Comparison of ENCODE assay signal across 25 cellular contexts in genomic region chr2:72126186-72127100, GRCh38. TPM values are rescaled to one million over a fixed set of nuclear protein-coding genes. Genes with fewer than 3 reads are reported as not detected.
DNase-seq lines count a peak whose midpoint lies in the region; ATAC-seq and TF ChIP-seq lines count a peak whose summit lies in the region.
"Had no signal": no experiment of that assay in that cellular context is flagged by ENCODE, and none has a peak within 500 bp of the region (broad histone marks: within the 10 kb centered on the region; RNA-seq: fewer than 3 reads in every experiment).

No MANE protein-coding gene starts in this region.

- DNase-seq in CD14-positive monocyte (ENCODE audit: low spot score) (peak; percentile 27), omental fat pad (ENCODE audit: low spot score) (peak; percentile 7), NCI-H524 (lab: John Stamatoyannopoulos, UW) (no peak), NCI-H1930 (lab: John Stamatoyannopoulos, UW) (no peak), mucosa of descending colon (no peak), nucleus accumbens (lab: John Stamatoyannopoulos, UW) (no peak)
- DNase-seq in Jurkat, Clone E6-1 (ENCODE audit: low read depth, low spot score), result peak; percentile 62
- DNase-seq in activated CD8-positive, alpha-beta memory T cell treated with anti-CD3 and anti-CD28 coated beads, Interleukin-2, amount 10 ng/mL, durations not matched to agents 7 days and 5 days, result peak; percentile 3
- DNase-seq: activated CD4-positive, alpha-beta T cell treated with anti-CD3 and anti-CD28 coated beads, Interleukin-2, amount 50 U/mL, for 4 hours; CD4-positive, alpha-beta memory T cell; DMS79; effector memory CD4-positive, alpha-beta T cell; GOT3; Karpas-422; kidney glomerular epithelial cell; mesenchymal stem cell; NCI-H1417; NCI-H2171; SHP77; upper lobe of right lung had no signal

- H3K4me1 Mint-ChIP-seq in CD14-positive monocyte, result no peaks in the 10 kb centered on the region
- H3K4me1 Mint-ChIP-seq in activated CD8-positive, alpha-beta memory T cell treated with anti-CD3 and anti-CD28 coated beads, Interleukin-2, amount 10 ng/mL, durations not matched to agents 7 days and 5 days, result no peaks in the 10 kb centered on the region
- H3K4me1 Mint-ChIP-seq: activated naive CD4-positive, alpha-beta T cell treated with anti-CD3 and anti-CD28 coated beads, Interleukin-2, amount 50 U/mL, for 24 hours; CD4-positive, alpha-beta memory T cell had no signal

- intact Hi-C loops in CD14-positive monocyte (cut with micrococcal nuclease), result no loop called here
- intact Hi-C loops in mucosa of descending colon (cut with DNase I, micrococcal nuclease), result no loop called here

- peaks cover 0 to 5% (median 3%) of the 10 kb centered on the region in 7 donors for H3K9me3 Mint-ChIP-seq in CD14-positive monocyte
- no peaks in the 10 kb centered on the region for H3K9me3 Mint-ChIP-seq in activated CD8-positive, alpha-beta memory T cell treated with anti-CD3 and anti-CD28 coated beads, Interleukin-2, amount 10 ng/mL, durations not matched to agents 7 days and 5 days (ENCODE audit: low read depth)

- no peak overlapping the region for H3K4me3 ChIP-seq in Jurkat, Clone E6-1 (ENCODE audit: low read length)
- no peak overlapping the region for H3K4me3 ChIP-seq in mucosa of descending colon
- H3K4me3 ChIP-seq: upper lobe of right lung had no signal

- H3K4me1 ChIP-seq in mucosa of descending colon (ENCODE audit: low read depth), result no peaks in the 10 kb centered on the region
- H3K4me1 ChIP-seq: upper lobe of right lung had no signal

- TF ChIP-seq CTCF in CD14-positive monocyte (IDR thresholded peaks at IDR 0.05) (no peak), omental fat pad (IDR thresholded peaks at IDR 0.05) (no peak), mucosa of descending colon (IDR thresholded peaks at IDR 0.05) (no peak)

- no peak for ATAC-seq in activated CD8-positive, alpha-beta memory T cell treated with anti-CD3 and anti-CD28 coated beads, Interleukin-2, amount 10 ng/mL, durations not matched to agents 7 days and 5 days
- no peak for ATAC-seq in omental fat pad (ENCODE audit: low FRiP score)
- ATAC-seq in mucosa of descending colon, result no peak
- ATAC-seq: activated T-cell treated with anti-CD3 and anti-CD28 coated beads, Interleukin-2, amount 50 U/mL, for 4 hours; upper lobe of right lung had no signal

- no peaks in the 10 kb centered on the region for H3K36me3 ChIP-seq in mucosa of descending colon (ENCODE audit: low read depth)
- H3K36me3 ChIP-seq: upper lobe of right lung had no signal

- no peaks in the 10 kb centered on the region for H3K9me3 ChIP-seq in mucosa of descending colon
- H3K9me3 ChIP-seq: upper lobe of right lung had no signal

- CTCF ChIA-PET in activated CD8-positive, alpha-beta memory T cell treated with anti-CD3 and anti-CD28 coated beads, Interleukin-2, amount 10 ng/mL, durations not matched to agents 7 days and 5 days (lab: Charles Lee), result no interaction called here

- no peaks in the 10 kb centered on the region for H3K36me3 Mint-ChIP-seq in CD14-positive monocyte
- no peaks in the 10 kb centered on the region for H3K36me3 Mint-ChIP-seq in activated CD8-positive, alpha-beta memory T cell treated with anti-CD3 and anti-CD28 coated beads, Interleukin-2, amount 10 ng/mL, durations not matched to agents 7 days and 5 days
- H3K36me3 Mint-ChIP-seq: activated naive CD4-positive, alpha-beta T cell treated with anti-CD3 and anti-CD28 coated beads, Interleukin-2, amount 50 U/mL, for 24 hours; CD4-positive, alpha-beta memory T cell had no signal

- peaks cover 11 to 14% (median 11%) of the 10 kb centered on the region in 3 donors for H3K27me3 Mint-ChIP-seq in CD14-positive monocyte (ENCODE audit: low read depth in 3 of 3)
- peaks cover 10% of the 10 kb centered on the region for H3K27me3 Mint-ChIP-seq in activated CD8-positive, alpha-beta memory T cell treated with anti-CD3 and anti-CD28 coated beads, Interleukin-2, amount 10 ng/mL, durations not matched to agents 7 days and 5 days
- H3K27me3 Mint-ChIP-seq: progenitor cell of endocrine pancreas had no signal

- H3K4me3 Mint-ChIP-seq in CD14-positive monocyte, result no peak overlapping the region
- no peak overlapping the region for H3K4me3 Mint-ChIP-seq in activated CD8-positive, alpha-beta memory T cell treated with anti-CD3 and anti-CD28 coated beads, Interleukin-2, amount 10 ng/mL, durations not matched to agents 7 days and 5 days
- H3K4me3 Mint-ChIP-seq: activated naive CD4-positive, alpha-beta T cell treated with anti-CD3 and anti-CD28 coated beads, Interleukin-2, amount 50 U/mL, for 24 hours; activated T-cell treated with anti-CD3 and anti-CD28 coated beads, Interleukin-2, amount 50 U/mL, for 4 hours; CD4-positive, alpha-beta memory T cell; nephron; stimulated activated naive CD8-positive, alpha-beta T cell treated with anti-CD3 and anti-CD28 coated beads, Interleukin-15, Interleukin-2, amounts not matched to agents 100 ng/mL and 50 ng/mL, for 24 hours had no signal

- H3K27ac Mint-ChIP-seq in CD14-positive monocyte, result no peak overlapping the region
- H3K27ac Mint-ChIP-seq in activated CD8-positive, alpha-beta memory T cell treated with anti-CD3 and anti-CD28 coated beads, Interleukin-2, amount 10 ng/mL, durations not matched to agents 7 days and 5 days, result no peak overlapping the region
- H3K27ac Mint-ChIP-seq: activated naive CD4-positive, alpha-beta T cell treated with anti-CD3 and anti-CD28 coated beads, Interleukin-2, amount 50 U/mL, for 24 hours; CD4-positive, alpha-beta memory T cell; nephron; progenitor cell of endocrine pancreas; stimulated activated naive CD8-positive, alpha-beta T cell treated with anti-CD3 and anti-CD28 coated beads, Interleukin-15, Interleukin-2, amounts not matched to agents 100 ng/mL and 50 ng/mL, for 24 hours had no signal

RNA-seq across cellular contexts. Expression of gene CYP26B1, which starts 21.2 kb away (rescaled TPM):
- not detected for polyA plus RNA-seq in CD14-positive monocyte
- 11.7 TPM for polyA plus RNA-seq in Jurkat, Clone E6-1 (2012; ENCODE audit: insufficient read depth, insufficient read length)
- not detected for total RNA-seq in activated CD8-positive, alpha-beta memory T cell treated with anti-CD3 and anti-CD28 coated beads, Interleukin-2, amount 10 ng/mL, durations not matched to agents 7 days and 5 days
- total RNA-seq in omental fat pad (10 to 100 TPM; 10.6 to 36.6 (median 18.8) TPM), mucosa of descending colon (1 to 10 TPM in 2 of 3 donors, under 1 TPM in 1; 0.82 to 9.5 (median 2.5) TPM)
- total RNA-seq: CD4-positive, alpha-beta memory T cell had no signal
- polyA plus RNA-seq: CD4-positive, alpha-beta memory T cell had no signal

Comparison
In these comparisons a context has a peak if more than half of its experiments do, and no peak if none do; other contexts are left out.
1. DNase-seq: peak in CD14-positive monocyte (single experiment), Jurkat, Clone E6-1 (single experiment), activated CD8-positive, alpha-beta memory T cell treated with anti-CD3 and anti-CD28 coated beads, Interleukin-2, amount 10 ng/mL, durations not matched to agents 7 days and 5 days (single experiment) and omental fat pad (single experiment); none in NCI-H524 (0 of 2), NCI-H1930 (0 of 2), mucosa of descending colon (0 of 3) and nucleus accumbens (0 of 56).